In genomic region chr19:48445256-48445605, GRCh38 we compare ENCODE assay signal across 8 cellular contexts. TPM values are rescaled to one million over a fixed set of nuclear protein-coding genes. Genes with fewer than 3 reads are reported as not detected.
DNase-seq lines count a peak whose midpoint lies in the region; ATAC-seq and TF ChIP-seq lines count a peak whose summit lies in the region.

No MANE protein-coding gene starts in this region.

- DNase-seq in NCI-H2196 (lab: John Stamatoyannopoulos, UW; ENCODE audit: unreplicated experiment) (peak; percentile 85), fibroblast of the aortic adventitia (ENCODE audit: low read depth) (peak; percentile 96), neural crest cell (ENCODE audit: low read depth, low spot score) (no peak)
- DNase-seq in activated T-cell treated with anti-CD3 and anti-CD28 coated beads, Interleukin-2, amount 50 U/mL, for 1 hour = peak; percentile 28
- no peak for DNase-seq in stimulated activated CD4-positive, alpha-beta T cell treated with anti-CD3 and anti-CD28 coated beads, Interleukin-2, amount 100 ng/mL, for 48 hours

- H3K27me3 ChIP-seq in ACC112 (ENCODE audit: insufficient read depth, low read length) = peaks cover 6% of the 10 kb centered on the region; the same call in 1 of the 2 replicates

- peaks cover 4% of the 10 kb centered on the region for H3K36me3 Mint-ChIP-seq in neural crest cell (ENCODE audit: low read depth)

- peaks cover 16% of the 10 kb centered on the region for H3K79me2 ChIP-seq in ACC112 (ENCODE audit: control insufficient read depth, insufficient read depth, low read length, unreplicated experiment)

- TF ChIP-seq CTCF in GM12872 (IDR thresholded peaks at IDR 0.05; ENCODE audit: insufficient read depth, low read depth, low read length) = peak; percentile 52
- peak; percentile 78 for TF ChIP-seq CTCF in fibroblast of the aortic adventitia (IDR thresholded peaks at IDR 0.05; ENCODE audit: insufficient read depth, low read length)
- peak; percentile 70 for TF ChIP-seq CTCF in neural crest cell (conservative IDR thresholded peaks at IDR 0.05)

- no peaks in the 10 kb centered on the region for H3K27me3 Mint-ChIP-seq in neural crest cell (ENCODE audit: low read depth)

- H3K4me3 ChIP-seq in ACC112 (ENCODE audit: low read depth, low read length) (peak overlapping the region; percentile 98), fibroblast of the aortic adventitia (ENCODE audit: low read depth, low read length) (peak overlapping the region; percentile 96)

- H3K9me3 Mint-ChIP-seq in neural crest cell = no peaks in the 10 kb centered on the region

- H3K4me3 Mint-ChIP-seq in neural crest cell = peak overlapping the region; percentile 97

- no peaks in the 10 kb centered on the region; the same call in 1 of the 2 replicates for H3K36me3 ChIP-seq in ACC112 (ENCODE audit: insufficient read depth, low read length)

- H3K4me1 Mint-ChIP-seq in neural crest cell = peaks cover 33% of the 10 kb centered on the region

- H3K27ac ChIP-seq in ACC112 (ENCODE audit: low read depth, low read length) = peak overlapping the region; percentile 79

- peak overlapping the region; percentile 64 for H2AFZ ChIP-seq in ACC112 (ENCODE audit: low read length, unreplicated experiment)

- peak; percentile 15 for ATAC-seq in HG02973 (IDR thresholded peaks at IDR 0.05; ENCODE audit: unreplicated experiment)

- peak overlapping the region; percentile 96 for H3K27ac Mint-ChIP-seq in neural crest cell (ENCODE audit: unreplicated experiment)

- peaks cover 6% of the 10 kb centered on the region for H3K4me1 ChIP-seq in ACC112 (ENCODE audit: control insufficient read depth, insufficient read depth, low read length, unreplicated experiment)

RNA-seq across cellular contexts. Expression of gene GRWD1, which starts 0.6 kb away (rescaled TPM):
- 34.1 and 34.6 TPM in 2 replicates for total RNA-seq in fibroblast of the aortic adventitia (ENCODE audit: low replicate concordance)
- 52.1 and 56.1 TPM in 2 replicates for total RNA-seq in neural crest cell

RNA-seq across cellular contexts. Expression of gene KCNJ14, which starts 10.1 kb away (rescaled TPM):
- total RNA-seq in fibroblast of the aortic adventitia (ENCODE audit: low replicate concordance) (0.54 and 1.3 TPM in 2 replicates), neural crest cell (1.5 and 2.0 TPM in 2 replicates)

RNA-seq across cellular contexts. Expression of gene CYTH2, which starts 23.9 kb away (rescaled TPM):
- total RNA-seq in fibroblast of the aortic adventitia (ENCODE audit: low replicate concordance) (51.3 and 107 TPM in 2 replicates), neural crest cell (172 and 196 TPM in 2 replicates)

RNA-seq across cellular contexts. Expression of gene GRIN2D, which starts 51.8 kb away (rescaled TPM):
- total RNA-seq in fibroblast of the aortic adventitia (ENCODE audit: low replicate concordance) = 1.2 and 2.2 TPM in 2 replicates
- total RNA-seq in neural crest cell = 0.68 and 0.75 TPM in 2 replicates

RNA-seq across cellular contexts. Expression of gene KDELR1, which starts 53.9 kb away (rescaled TPM):
- total RNA-seq in fibroblast of the aortic adventitia (ENCODE audit: low replicate concordance) (23.7 and 140 TPM in 2 replicates), neural crest cell (163 and 172 TPM in 2 replicates)

Comparison
In these comparisons a context has a peak if more than half of its experiments do, and no peak if none do; other contexts are left out.
1. DNase-seq: peak in NCI-H2196 (single experiment), activated T-cell treated with anti-CD3 and anti-CD28 coated beads, Interleukin-2, amount 50 U/mL, for 1 hour (single experiment) and fibroblast of the aortic adventitia (single experiment); none in neural crest cell (single experiment) and stimulated activated CD4-positive, alpha-beta T cell treated with anti-CD3 and anti-CD28 coated beads, Interleukin-2, amount 100 ng/mL, for 48 hours (0 of 2).
2. Peak in every context shown above with its lines, with median percentiles within 50 percentile points of each other: CTCF ChIP-seq.